ENCODE assay signal across 12 cellular contexts in the genomic region with DNA sequence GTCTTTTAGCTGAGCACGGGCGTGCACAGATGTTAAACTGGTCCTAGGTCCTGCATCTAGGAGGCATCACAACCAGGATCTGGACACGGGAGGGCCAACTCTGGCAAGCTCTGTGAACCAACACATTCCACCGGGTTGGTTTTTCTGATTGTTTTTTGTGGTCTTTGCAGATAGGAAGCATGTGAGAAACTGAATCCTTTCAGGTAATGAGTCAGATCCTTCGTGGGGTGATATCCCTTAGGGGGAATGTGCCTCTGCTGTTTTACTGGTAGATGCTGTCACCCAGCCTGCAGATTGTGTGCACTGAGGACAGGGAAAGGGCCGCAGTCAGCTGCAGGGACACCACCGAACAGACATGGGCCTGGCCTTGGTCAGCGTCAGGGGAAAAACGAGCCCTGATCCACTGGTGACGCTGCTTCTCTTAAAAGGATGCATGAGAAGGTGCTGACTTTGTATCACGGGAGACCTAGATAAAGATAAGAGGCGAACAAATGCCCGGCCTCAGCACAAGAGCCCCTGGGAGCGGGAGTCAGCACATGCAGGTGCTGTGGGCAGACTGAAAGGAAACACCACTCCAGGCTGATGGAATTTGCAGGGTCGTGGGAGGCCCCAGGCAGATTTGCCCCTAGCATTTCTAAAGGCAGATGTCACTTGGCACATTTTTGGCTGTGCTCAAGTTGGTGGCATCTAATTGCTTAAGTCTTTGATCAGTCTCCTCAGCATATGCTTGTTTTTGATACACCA. TPM values are rescaled to one million over a fixed set of nuclear protein-coding genes. Genes with fewer than 3 reads are reported as not detected.
A peak's percentile ranks its signal among the peaks of the same experiment; 100 is the strongest.
DNase-seq lines count a peak whose midpoint lies in the region; ATAC-seq and FAIRE-seq lines count a peak whose summit lies in the region.
"Had no signal": no experiment of that assay in that cellular context is flagged by ENCODE, and none has a peak within 500 bp of the region (broad histone marks: within the 10 kb centered on the region; RNA-seq: fewer than 3 reads in every experiment).

No MANE protein-coding gene starts in this region.

- ATAC-seq in activated naive CD4-positive, alpha-beta T cell treated with anti-CD3 and anti-CD28 coated beads, Interleukin-2, amount 50 U/mL, for 72 hours, result peak; percentile 77 to 79
- no peak for ATAC-seq in HG03521 (IDR thresholded peaks at IDR 0.05; ENCODE audit: unreplicated experiment)
- no peak for ATAC-seq in GM21381 (IDR thresholded peaks at IDR 0.05; ENCODE audit: unreplicated experiment)

- H3K27ac Mint-ChIP-seq in activated naive CD4-positive, alpha-beta T cell treated with anti-CD3 and anti-CD28 coated beads, Interleukin-2, amount 50 U/mL, for 72 hours, result peak overlapping the region in 1 of 2 donors; percentile 36
- H3K27ac Mint-ChIP-seq: natural killer cell treated with Interleukin-12 subunit alpha and Interleukin-12 subunit beta and Interleukin-15 and Interleukin-18, amount 100 ng/mL, for 72 hours had no signal

- H3K9me3 Mint-ChIP-seq in activated naive CD4-positive, alpha-beta T cell treated with anti-CD3 and anti-CD28 coated beads, Interleukin-2, amount 50 U/mL, for 72 hours, result no peaks in the 10 kb centered on the region
- H3K9me3 Mint-ChIP-seq: natural killer cell treated with Interleukin-12 subunit alpha and Interleukin-12 subunit beta and Interleukin-15 and Interleukin-18, amount 100 ng/mL, for 72 hours had no signal

- peaks cover 0 to 8% of the 10 kb centered on the region in 2 donors for H3K36me3 Mint-ChIP-seq in activated naive CD4-positive, alpha-beta T cell treated with anti-CD3 and anti-CD28 coated beads, Interleukin-2, amount 50 U/mL, for 72 hours
- H3K36me3 Mint-ChIP-seq: natural killer cell treated with Interleukin-12 subunit alpha and Interleukin-12 subunit beta and Interleukin-15 and Interleukin-18, amount 100 ng/mL, for 72 hours had no signal

- no peak for FAIRE-seq in HTR-8/SVneo (lab: Jason Lieb, UNC)
- FAIRE-seq: endometrium had no signal

- peak; percentile 79 for DNase-seq in EH (ENCODE audit: low read depth)
- DNase-seq in HTR-8/SVneo (ENCODE audit: insufficient read length, low spot score), result peak; percentile 32
- peak in 1 of 2 donors; percentile 26 for DNase-seq in activated naive CD4-positive, alpha-beta T cell treated with anti-CD3 and anti-CD28 coated beads, Interleukin-2, amount 50 U/mL, for 72 hours (ENCODE audit: low spot score in 2 of 2)
- peak; percentile 70 for DNase-seq in left kidney (ENCODE audit: low read depth, low spot score)
- no peak for DNase-seq in activated effector memory CD4-positive, alpha-beta T cell treated with anti-CD3 and anti-CD28 coated beads, Interleukin-2, amount 50 U/mL, for 16 hours
- DNase-seq in retina, result no peak
- DNase-seq: NCI-H2029, OCI-M1 had no signal

RNA-seq across cellular contexts. Expression of gene DOP1B, which starts 51.1 kb away (rescaled TPM):
- total RNA-seq in activated naive CD4-positive, alpha-beta T cell treated with anti-CD3 and anti-CD28 coated beads, Interleukin-2, amount 50 U/mL, for 72 hours, result 10 to 100 TPM; 12.1 to 12.9 TPM

Comparison
In these comparisons a context has a peak if more than half of its experiments do, and no peak if none do; other contexts are left out.
1. DNase-seq: peak in EH (single experiment), HTR-8/SVneo (single experiment) and left kidney (single experiment); none in activated effector memory CD4-positive, alpha-beta T cell treated with anti-CD3 and anti-CD28 coated beads, Interleukin-2, amount 50 U/mL, for 16 hours (single experiment) and retina (single experiment).
2. ATAC-seq: peak in activated naive CD4-positive, alpha-beta T cell treated with anti-CD3 and anti-CD28 coated beads, Interleukin-2, amount 50 U/mL, for 72 hours (2 of 2); none in HG03521 (single experiment) and GM21381 (single experiment).